In the genomic region with DNA sequence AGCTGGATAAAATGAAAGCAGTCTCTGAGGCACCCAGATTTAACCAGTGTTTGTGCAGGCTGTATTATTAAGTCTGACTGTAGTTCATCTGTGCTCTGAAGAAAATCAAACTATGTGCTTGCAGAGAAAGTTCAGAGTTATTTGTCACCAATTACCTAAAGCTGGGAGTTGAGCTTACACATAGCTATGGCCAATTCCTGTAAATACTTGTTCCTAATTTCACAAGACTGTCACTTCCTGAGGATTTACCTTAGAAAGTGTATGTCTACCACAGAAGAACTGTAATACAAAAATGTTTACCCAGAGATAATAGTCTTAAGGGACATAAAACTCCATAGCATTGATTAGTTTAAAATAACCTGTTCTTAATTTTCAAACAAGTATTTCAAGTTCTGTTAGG, we compare ENCODE assay signal across 18 cellular contexts.
"Had no signal": no experiment of that assay in that cellular context is flagged by ENCODE, and none has a peak within 500 bp of the region (broad histone marks: within the 10 kb centered on the region; RNA-seq: fewer than 3 reads in every experiment).

No MANE protein-coding gene starts in this region.

- DNase-seq: activated B cell treated with CpG ODN at 0.5 μM for 24 hours; activated CD4-positive, alpha-beta T cell treated with anti-CD3 and anti-CD28 coated beads, Interleukin-2, amount 10 ng/mL, durations not matched to agents 24 days and 14 days; activated CD8-positive, alpha-beta T cell treated with anti-CD3 and anti-CD28 coated beads for 36 hours; activated naive CD4-positive, alpha-beta T cell; activated naive CD8-positive, alpha-beta T cell treated with anti-CD3 and anti-CD28 coated beads for 36 hours; activated T-cell treated with anti-CD3 and anti-CD28 coated beads, Interleukin-2, amount 50 U/mL, for 1 hour; amygdala; brain microvascular endothelial cell; cortex of kidney; foreskin melanocyte; glutamatergic neuron; hypothalamus; lower lobe of right lung; stimulated activated CD4-positive, alpha-beta T cell treated with anti-CD3 and anti-CD28 coated beads, Interleukin-2, amount 100 ng/mL, for 24 hours; stimulated activated naive CD4-positive, alpha-beta T cell treated with Interleukin-2 at 50 U/mL for 16 hours; thyroid gland had no signal

- ATAC-seq: activated CD8-positive, alpha-beta T cell treated with anti-CD3 and anti-CD28 coated beads for 36 hours; activated T-helper 17 cell treated with anti-CD3 and anti-CD28 coated beads, Interleukin-2, amount 50 U/mL, for 72 hours; lower lobe of right lung had no signal

- H3K9me3 ChIP-seq: right atrium auricular region, thyroid gland had no signal

- H3K36me3 ChIP-seq: brain microvascular endothelial cell, lower lobe of right lung, right atrium auricular region, thyroid gland had no signal

- H3K4me3 ChIP-seq: lower lobe of right lung, right atrium auricular region, thyroid gland had no signal

- H3K27ac ChIP-seq: brain microvascular endothelial cell, lower lobe of right lung, right atrium auricular region, thyroid gland had no signal

- H3K27me3 ChIP-seq: brain microvascular endothelial cell, right atrium auricular region, thyroid gland had no signal

- H3K4me1 ChIP-seq: lower lobe of right lung, right atrium auricular region, thyroid gland had no signal
